ENCODE assay signal across 8 cellular contexts in the genomic region with DNA sequence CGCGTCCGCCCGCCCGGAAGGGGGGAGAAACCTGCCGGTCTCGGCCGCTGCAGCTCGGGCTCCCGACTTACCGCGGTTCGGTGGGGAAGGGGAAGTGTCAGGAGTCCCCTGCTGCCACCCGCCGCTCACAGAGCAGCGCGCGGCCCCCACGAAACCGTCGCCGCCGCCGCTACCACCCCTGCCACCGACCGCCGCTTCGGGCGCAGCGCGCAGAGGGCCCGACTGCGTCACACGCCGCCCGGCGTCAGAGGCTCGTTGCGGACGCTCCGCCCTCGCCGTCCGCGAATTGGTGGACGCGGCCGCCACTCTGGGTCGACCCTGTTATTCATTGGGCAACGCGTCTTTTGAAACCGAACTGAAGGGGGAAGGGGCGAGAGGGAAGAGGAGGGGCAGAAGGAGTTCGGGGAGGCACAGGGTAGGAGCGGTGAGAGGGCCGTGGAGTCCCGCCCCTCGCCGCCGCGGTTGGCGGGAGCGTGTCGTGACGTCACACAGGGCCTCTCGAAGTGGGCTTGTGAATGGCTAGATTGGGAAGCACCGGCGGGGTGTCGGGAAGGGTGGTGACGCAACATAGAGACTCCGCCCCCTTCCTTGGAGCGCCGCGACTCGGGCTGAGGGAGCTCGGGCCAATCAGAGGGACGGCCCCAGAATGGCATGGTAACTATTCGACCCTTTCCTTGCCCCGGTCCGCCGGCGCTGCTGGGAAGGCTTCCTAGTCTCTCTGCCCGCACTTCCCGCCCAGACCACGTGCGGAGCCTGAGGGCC. TPM values are rescaled to one million over a fixed set of nuclear protein-coding genes. Genes with fewer than 3 reads are reported as not detected.
A peak's percentile ranks its signal among the peaks of the same experiment; 100 is the strongest.
DNase-seq lines count a peak whose midpoint lies in the region; ATAC-seq and TF ChIP-seq lines count a peak whose summit lies in the region.

A gene (minus strand): TSS at position 226 of the 762 bp plus-strand sequence. CDS start 15,437 bp downstream, outside the sequence.

- peak within 1 kb of the TSS; percentile 88 for H3K4me3 ChIP-seq in left ventricle myocardium inferior

- H3K27ac Mint-ChIP-seq in progenitor cell of endocrine pancreas: peak within 1 kb of the TSS; percentile 97

- H3K9me3 ChIP-seq in left ventricle myocardium inferior (replicated peaks): no peaks in the 10 kb centered on the region

- ATAC-seq in GM18498 (IDR thresholded peaks at IDR 0.05; ENCODE audit: unreplicated experiment) (peak; percentile 95), HG02938 (IDR thresholded peaks at IDR 0.05; ENCODE audit: unreplicated experiment) (peak; percentile 91)

- H3K9me3 Mint-ChIP-seq in progenitor cell of endocrine pancreas (ENCODE audit: low read depth): no peaks in the 10 kb centered on the region

- peaks cover 7% of the 10 kb centered on the region for H3K36me3 Mint-ChIP-seq in progenitor cell of endocrine pancreas (ENCODE audit: insufficient read depth)

- H3K4me3 Mint-ChIP-seq in progenitor cell of endocrine pancreas (ENCODE audit: low read depth): peak within 1 kb of the TSS; percentile 92

- no peaks in the 10 kb centered on the region for H3K27me3 Mint-ChIP-seq in progenitor cell of endocrine pancreas

- peaks cover 49% of the 10 kb centered on the region for H3K4me1 ChIP-seq in left ventricle myocardium inferior

- no peaks in the 10 kb centered on the region for H3K27me3 ChIP-seq in left ventricle myocardium inferior (ENCODE audit: low read depth)

- H3K4me1 Mint-ChIP-seq in progenitor cell of endocrine pancreas (ENCODE audit: low read depth): peaks cover 20% of the 10 kb centered on the region

- DNase-seq in NCI-H187 (lab: John Stamatoyannopoulos, UW) (peak; percentile 99), T-helper 2 cell (peak; percentile 98 to 100 (median 99)), left ventricle myocardium inferior (peak; percentile 100), progenitor cell of endocrine pancreas (ENCODE audit: low spot score, unreplicated experiment) (peak; percentile 99), ureter (ENCODE audit: low spot score) (peak; percentile 100)

- H3K27ac ChIP-seq in angular gyrus (ENCODE audit: low read depth, low read length) (peak within 1 kb of the TSS; percentile 91), left ventricle myocardium inferior (replicated peaks) (peak within 1 kb of the TSS; percentile 94)

- peaks cover 18% of the 10 kb centered on the region for H3K36me3 ChIP-seq in left ventricle myocardium inferior

- intact Hi-C loops in left ventricle myocardium inferior (cut with micrococcal nuclease): no loop called here

- no peak for TF ChIP-seq CTCF in left ventricle myocardium inferior (IDR thresholded peaks at IDR 0.05; ENCODE audit: borderline replicate concordance)
- TF ChIP-seq CTCF in progenitor cell of endocrine pancreas (IDR thresholded peaks at IDR 0.05; ENCODE audit: unreplicated experiment): no peak

RNA-seq across cellular contexts. Expression of the gene that starts here (rescaled TPM):
- 37.3 TPM for total RNA-seq in left ventricle myocardium inferior
- 80.3 and 83.4 TPM in 2 replicates for total RNA-seq in progenitor cell of endocrine pancreas
- total RNA-seq in ureter: 137 TPM

Comparison
In these comparisons a context has a peak if more than half of its experiments do, and no peak if none do; other contexts are left out.
1. Peak in every context shown above with its lines: DNase-seq, ATAC-seq, H3K4me3 ChIP-seq and H3K27ac ChIP-seq.